9 cellular contexts compared by ENCODE assay signal in the genomic region with DNA sequence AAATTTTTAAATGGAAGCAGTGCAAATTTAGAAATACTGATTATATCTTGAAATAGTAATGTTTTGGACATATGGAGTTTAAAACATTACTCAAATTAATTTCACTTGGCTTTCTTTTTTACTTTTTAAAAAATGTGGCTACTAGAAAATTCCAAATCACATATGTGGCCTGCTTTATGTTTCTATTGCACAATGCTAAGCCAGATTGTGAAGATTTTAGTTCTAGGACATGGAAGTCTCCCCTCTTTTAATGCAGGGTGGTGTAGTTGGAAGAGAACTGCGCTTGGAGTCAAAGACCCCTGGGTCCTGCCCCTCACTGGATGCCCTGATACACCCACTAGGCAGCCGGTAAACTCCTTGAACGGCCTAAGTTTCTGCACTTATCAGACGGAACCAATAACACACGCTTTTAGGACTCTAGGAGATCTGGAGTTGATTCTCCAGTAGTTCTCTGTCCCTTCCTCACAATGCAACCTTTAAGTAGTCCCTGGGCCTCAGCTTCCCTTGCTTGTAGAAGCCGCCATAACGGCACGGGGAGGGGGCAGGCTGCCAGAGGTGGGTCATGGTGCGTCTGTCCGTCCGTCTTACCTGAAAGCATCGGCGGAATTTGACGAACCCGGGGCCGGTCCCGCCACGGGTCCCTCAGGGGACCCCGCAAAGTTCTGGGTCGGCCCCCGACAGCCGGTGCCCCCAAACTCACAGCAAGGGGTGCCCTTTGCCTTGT. TPM values are rescaled to one million over a fixed set of nuclear protein-coding genes. Genes with fewer than 3 reads are reported as not detected.
DNase-seq lines count a peak whose midpoint lies in the region; ATAC-seq and TF ChIP-seq lines count a peak whose summit lies in the region.
"Had no signal": no experiment of that assay in that cellular context is flagged by ENCODE, and none has a peak within 500 bp of the region (broad histone marks: within the 10 kb centered on the region; RNA-seq: fewer than 3 reads in every experiment).

No MANE protein-coding gene starts in this region.

- H2AFZ ChIP-seq in osteoblast (ENCODE audit: low read length), result peak overlapping the region; percentile 100

- H4K20me1 ChIP-seq in BLaER1 (peaks cover 12% of the 10 kb centered on the region), osteoblast (ENCODE audit: insufficient read depth, low read length) (no peaks in the 10 kb centered on the region)

- no peaks in the 10 kb centered on the region for H3K27me3 ChIP-seq in BLaER1
- H3K27me3 ChIP-seq in osteoblast (ENCODE audit: insufficient read depth, low read length), result no peaks in the 10 kb centered on the region

- H3K27ac Mint-ChIP-seq in T-cell, result peak overlapping the region; percentile 97 to 98

- H3K4me1 ChIP-seq in BLaER1 (peaks cover 25% of the 10 kb centered on the region), osteoblast (ENCODE audit: insufficient read depth, low read length) (peaks cover 17% of the 10 kb centered on the region)

- TF ChIP-seq CTCF in fibroblast of mammary gland (conservative IDR thresholded peaks at IDR 0.05; ENCODE audit: control insufficient read depth, insufficient read depth, low read depth, low read length) (no peak), osteoblast (IDR thresholded peaks at IDR 0.05; ENCODE audit: extremely low read depth, low read depth, low read length) (no peak)

- H3K36me3 ChIP-seq in BLaER1 (no peaks in the 10 kb centered on the region), osteoblast (ENCODE audit: insufficient read depth, low read length) (no peaks in the 10 kb centered on the region)

- peaks cover 14% of the 10 kb centered on the region for H3K79me2 ChIP-seq in osteoblast (ENCODE audit: insufficient read depth, low read length)

- H3K27me3 Mint-ChIP-seq in T-cell, result no peaks in the 10 kb centered on the region

- H3K4me2 ChIP-seq in BLaER1 (peak overlapping the region; percentile 98), osteoblast (ENCODE audit: insufficient read depth, low read length) (peak overlapping the region; percentile 88)

- peak; percentile 25 for ATAC-seq in HG02973 (IDR thresholded peaks at IDR 0.05; ENCODE audit: unreplicated experiment)
- ATAC-seq in T-cell (replicated peaks in 1 of 4), result no peak
- no peak for ATAC-seq in GM19395 (IDR thresholded peaks at IDR 0.05; ENCODE audit: unreplicated experiment)
- no peak for ATAC-seq in HG03342 (IDR thresholded peaks at IDR 0.05; ENCODE audit: unreplicated experiment)

- peak overlapping the region; percentile 87 for H3K4me3 ChIP-seq in BLaER1
- peak overlapping the region; percentile 91 for H3K4me3 ChIP-seq in fibroblast of mammary gland (ENCODE audit: control insufficient read depth, low read depth, low read length)
- H3K4me3 ChIP-seq in osteoblast (ENCODE audit: insufficient read depth, low read length), result peak overlapping the region; percentile 92

- H3K9me3 Mint-ChIP-seq in T-cell, result no peaks in the 10 kb centered on the region

- H3K27ac ChIP-seq in BLaER1, result peak overlapping the region; percentile 99
- peak overlapping the region; percentile 100 for H3K27ac ChIP-seq in osteoblast (ENCODE audit: low read depth, low read length)

- peak overlapping the region; percentile 92 to 94 (median 92) for H3K4me3 Mint-ChIP-seq in T-cell

- no peaks in the 10 kb centered on the region for H3K9me3 ChIP-seq in BLaER1
- H3K9me3 ChIP-seq in osteoblast (ENCODE audit: low read depth, low read length), result no peaks in the 10 kb centered on the region

- CTCF ChIA-PET in T-cell (lab: Charles Lee), result interaction anchor here in 1 of 2 donors (0.8 kb wide), 1 partner anchor 388 kb away, joined by 3 read pairs; no protein-coding TSS in a partner anchor

- no peaks in the 10 kb centered on the region for H3K36me3 Mint-ChIP-seq in T-cell

- POLR2A ChIA-PET in T-cell (lab: Charles Lee), result no interaction called here

- peaks cover 12 to 22% (median 14%) of the 10 kb centered on the region in 3 donors for H3K4me1 Mint-ChIP-seq in T-cell

- peak overlapping the region; percentile 99 for H3K9ac ChIP-seq in BLaER1

- DNase-seq in T-cell, result peak in 2 of 34 experiments; percentile 2 to 3
- peak; percentile 12 for DNase-seq in fibroblast of mammary gland (ENCODE audit: low read depth)
- DNase-seq in osteoblast (ENCODE audit: insufficient read length, low spot score, missing footprints), result peak; percentile 65
- no peak for DNase-seq in mucosa of gallbladder (ENCODE audit: low spot score)

RNA-seq across cellular contexts. Expression of gene FAM227A, which starts 0.5 kb away (rescaled TPM):
- 1 to 10 TPM in 1 of 5 donors, under 1 TPM in 3, not detected in 1; 0.06 to 1.1 (median 0.41) TPM for total RNA-seq in T-cell
- total RNA-seq in osteoblast, result 2.9 and 3.3 TPM in 2 replicates
- 5.1 TPM for total RNA-seq in mucosa of gallbladder
- total RNA-seq: HT1080 had no signal

RNA-seq across cellular contexts. Expression of gene CBY1, which starts 0.7 kb away (rescaled TPM):
- total RNA-seq in T-cell, result 10 to 100 TPM; 10.3 to 32.0 (median 27.8) TPM
- total RNA-seq in osteoblast, result 13.8 and 16.2 TPM in 2 replicates
- total RNA-seq in mucosa of gallbladder, result 43.2 TPM

RNA-seq across cellular contexts. Expression of gene TOMM22, which starts 26.1 kb away (rescaled TPM):
- total RNA-seq in T-cell (10 to 100 TPM; 52.4 to 58.1 (median 53.3) TPM), osteoblast (57.2 and 60.4 TPM in 2 replicates), mucosa of gallbladder (52.7 TPM)

RNA-seq across cellular contexts. Expression of gene JOSD1, which starts 45.0 kb away (rescaled TPM):
- total RNA-seq in T-cell (100 to 1,000 TPM in 2 of 5 donors, 10 to 100 TPM in 3; 78.4 to 164 (median 83.5) TPM), osteoblast (82.2 and 86.1 TPM in 2 replicates), mucosa of gallbladder (75.4 TPM)

RNA-seq across cellular contexts. Expression of gene GTPBP1, which starts 50.0 kb away (rescaled TPM):
- 100 to 1,000 TPM in 2 of 5 donors, 10 to 100 TPM in 3; 79.1 to 229 (median 83.3) TPM for total RNA-seq in T-cell
- 28.3 and 34.7 TPM in 2 replicates for total RNA-seq in osteoblast
- total RNA-seq in mucosa of gallbladder, result 67.1 TPM
